ENCODE assay signal across 18 cellular contexts in genomic region chr2:12678189-12678588, GRCh38. TPM values are rescaled to one million over a fixed set of nuclear protein-coding genes. Genes with fewer than 3 reads are reported as not detected.
A peak's percentile ranks its signal among the peaks of the same experiment; 100 is the strongest.
DNase-seq lines count a peak whose midpoint lies in the region; ATAC-seq and TF ChIP-seq lines count a peak whose summit lies in the region.
"Had no signal": no experiment of that assay in that cellular context is flagged by ENCODE, and none has a peak within 500 bp of the region (broad histone marks: within the 10 kb centered on the region; RNA-seq: fewer than 3 reads in every experiment).

No MANE protein-coding gene starts in this region.

- POLR2A ChIA-PET in AG04449 (lab: Yijun Ruan, JAX): no interaction called here
- POLR2A ChIA-PET in IMR-90 (lab: Charles Lee; ENCODE audit: unreplicated experiment): no interaction called here

- peak; percentile 62 for ATAC-seq in IMR-90 (ENCODE audit: low read depth)
- no peak for ATAC-seq in GM19455 (IDR thresholded peaks at IDR 0.05; ENCODE audit: unreplicated experiment)
- ATAC-seq: A549, GM23338 had no signal

- no peak overlapping the region for H2BK120ac ChIP-seq in IMR-90 (ENCODE audit: low read depth, low read length)

- H3K4me2 ChIP-seq in IMR-90 (ENCODE audit: low read depth, low read length): no peak overlapping the region
- H3K4me2 ChIP-seq: A549, GM23338 had no signal

- H3K4me3 ChIP-seq in AG04449 (ENCODE audit: low read depth, low read length): no peak overlapping the region
- H3K4me3 ChIP-seq in IMR-90 (ENCODE audit: insufficient read depth, low read depth, low read length): no peak overlapping the region
- H3K4me3 ChIP-seq: A549, GM23338, HAP-1 had no signal

- H3K23ac ChIP-seq in IMR-90 (ENCODE audit: low read depth, low read length): no peak overlapping the region

- no peak overlapping the region for H4K5ac ChIP-seq in IMR-90 (ENCODE audit: low read depth, low read length)

- H3K9me3 ChIP-seq in IMR-90 (ENCODE audit: control insufficient read depth, insufficient read depth, low read length): no peaks in the 10 kb centered on the region
- H3K9me3 ChIP-seq: A549, HAP-1 had no signal

- no TSS peak for BruUV-seq in IMR-90 (replicated peaks; lab: Mats Ljungman, UMichigan)

- H3K9ac ChIP-seq in IMR-90 (ENCODE audit: low read depth, low read length): no peak overlapping the region

- in situ Hi-C loops in IMR-90 (cut with MboI; ENCODE audit: low sequenced_read_pairs): no loop called here

- no peak overlapping the region for H3K27ac ChIP-seq in IMR-90 (ENCODE audit: insufficient read depth, low read length)
- H3K27ac ChIP-seq: A549 had no signal

- intact Hi-C loops in IMR-90 (cut with micrococcal nuclease): no loop called here

- no peaks in the 10 kb centered on the region for H4K20me1 ChIP-seq in IMR-90 (ENCODE audit: insufficient read depth, low read length)

- dilution Hi-C loops in IMR-90 (cut with HindIII; ENCODE audit: low sequenced_read_pairs, unreplicated experiment): no loop called here

- H3K36me3 ChIP-seq in IMR-90 (ENCODE audit: control insufficient read depth, insufficient read depth, low read length): no peaks in the 10 kb centered on the region
- H3K36me3 ChIP-seq: HAP-1 had no signal

- no peaks in the 10 kb centered on the region for H3K9me1 ChIP-seq in IMR-90 (ENCODE audit: insufficient read depth, low read length)

- DNase-seq in AG04449 (ENCODE audit: low read depth, low spot score) (peak; percentile 29), IMR-90 (peak; percentile 12), fibroblast of peridontal ligament (ENCODE audit: extremely low read depth) (peak; percentile 57), NK-92 (lab: John Stamatoyannopoulos, UW; ENCODE audit: unreplicated experiment) (no peak), T-helper 1 cell (no peak)
- DNase-seq: 8988T; ACHN; C1 segment of cervical spinal cord; Calu3; CD4-positive, alpha-beta memory T cell; COR-L47; DMS53; DMS79 treated with DMSO at 0.1 percent for 48 hours; HFFc6 had no signal

- no peaks in the 10 kb centered on the region for H3K27me3 ChIP-seq in IMR-90 (ENCODE audit: control insufficient read depth, insufficient read depth, low read length)

- TF ChIP-seq POLR2A in IMR-90 (IDR thresholded peaks at IDR 0.05; ENCODE audit: low read depth, low read length): no peak

- H3K4me1 ChIP-seq in IMR-90 (ENCODE audit: control insufficient read depth, insufficient read depth, low read length): 0 out of 2 replicates have a peak, but pooled peaks cover 1% of the 10 kb centered on the region
- H3K4me1 ChIP-seq: A549, HAP-1 had no signal

- no peak overlapping the region for H2AK9ac ChIP-seq in IMR-90 (replicated peaks; ENCODE audit: low read depth, low read length, poor library complexity)

- no peak overlapping the region for H3K14ac ChIP-seq in IMR-90 (replicated peaks; ENCODE audit: low read depth, low read length)

- no peak overlapping the region for H2AK5ac ChIP-seq in IMR-90 (ENCODE audit: low read depth, low read length)

- H2BK15ac ChIP-seq in IMR-90 (ENCODE audit: low read depth, low read length): no peak overlapping the region

- H3K18ac ChIP-seq in IMR-90 (ENCODE audit: low read depth, low read length): no peak overlapping the region

- H3K4ac ChIP-seq in IMR-90 (ENCODE audit: low read depth, low read length): no peak overlapping the region

- H3K79me1 ChIP-seq in IMR-90 (ENCODE audit: low read depth in 1 of 2, low read length in 2 of 2): no peaks in the 10 kb centered on the region

- H4K8ac ChIP-seq in IMR-90 (ENCODE audit: low read depth in 2 of 2, low read length in 2 of 2): no peak overlapping the region

- H2BK20ac ChIP-seq in IMR-90 (ENCODE audit: low read depth, low read length): no peak overlapping the region

- no peak for TF ChIP-seq CTCF in AG04449 (IDR thresholded peaks at IDR 0.05; ENCODE audit: insufficient read depth, low read length, missing control alignments)
- no peak for TF ChIP-seq CTCF in IMR-90 (conservative IDR thresholded peaks at IDR 0.05; ENCODE audit: low read depth, low read length)

- CTCF ChIA-PET in AG04449 (lab: Yijun Ruan, JAX) (no interaction called here), IMR-90 (lab: Yijun Ruan, JAX) (no interaction called here)

- H4K91ac ChIP-seq in IMR-90 (ENCODE audit: insufficient read depth, low read depth, low read length): no peak overlapping the region

- H2BK5ac ChIP-seq in IMR-90 (ENCODE audit: low read depth, low read length, poor library complexity, severe bottlenecking): no peak overlapping the region

- H2AFZ ChIP-seq in IMR-90 (replicated peaks; ENCODE audit: low read length, poor library complexity): no peak overlapping the region
- H2AFZ ChIP-seq: GM23338 had no signal

- no CpG with 5 or more reads among the region's 2 CpGs for WGBS in IMR-90 (ENCODE audit: extremely low coverage in 2 of 2, insufficient read length in 1 of 2), 2 experiments

- no peak overlapping the region for H3K56ac ChIP-seq in IMR-90 (ENCODE audit: extremely low read depth, insufficient read depth, low read length)

- no peak for TF ChIP-seq RAD21 in IMR-90 (IDR thresholded peaks at IDR 0.05; ENCODE audit: low read length)

TF ChIP-seq in IMR-90, 13 proteins besides CTCF, POLR2A, EP300 and RAD21:
- TF ChIP-seq CHD1 (IDR thresholded peaks at IDR 0.05; ENCODE audit: low read depth, low read length) (no peak), ELK1 (IDR thresholded peaks at IDR 0.05; ENCODE audit: borderline replicate concordance, low read depth, low read length) (no peak), FOS (IDR thresholded peaks at IDR 0.05; ENCODE audit: low read depth, low read length) (no peak), MXI1 (IDR thresholded peaks at IDR 0.05; ENCODE audit: borderline replicate concordance, low read depth, low read length) (no peak), USF2 (IDR thresholded peaks at IDR 0.05; ENCODE audit: low read depth, low read length) (no peak), MAFK (IDR thresholded peaks at IDR 0.05; ENCODE audit: low read depth, low read length) (no peak), RFX5 (IDR thresholded peaks at IDR 0.05; ENCODE audit: low read depth, low read length) (no peak)

RNA-seq across cellular contexts. Expression of gene TRIB2, which starts 38.5 kb away (rescaled TPM):
- total RNA-seq in IMR-90 (2012; rRNA removed): 12.7 and 16.1 TPM in 2 replicates
- polyA plus RNA-seq in IMR-90 (2012; rRNA removed): 10.7 and 12.0 TPM in 2 replicates
- polyA plus RNA-seq in IMR-90 (2012; cell fraction: cytosol; rRNA removed): 8.4 and 17.9 TPM in 2 replicates
- 30.1 and 46.8 TPM in 2 replicates for polyA plus RNA-seq in IMR-90 (2012; cell fraction: nucleus; rRNA removed; ENCODE audit: low replicate concordance)

Comparison
In these comparisons a context has a peak if more than half of its experiments do, and no peak if none do; other contexts are left out.
1. DNase-seq: peak in AG04449 (single experiment), IMR-90 (single experiment) and fibroblast of peridontal ligament (single experiment); none in NK-92 (single experiment) and T-helper 1 cell (0 of 5).